In the genomic region with DNA sequence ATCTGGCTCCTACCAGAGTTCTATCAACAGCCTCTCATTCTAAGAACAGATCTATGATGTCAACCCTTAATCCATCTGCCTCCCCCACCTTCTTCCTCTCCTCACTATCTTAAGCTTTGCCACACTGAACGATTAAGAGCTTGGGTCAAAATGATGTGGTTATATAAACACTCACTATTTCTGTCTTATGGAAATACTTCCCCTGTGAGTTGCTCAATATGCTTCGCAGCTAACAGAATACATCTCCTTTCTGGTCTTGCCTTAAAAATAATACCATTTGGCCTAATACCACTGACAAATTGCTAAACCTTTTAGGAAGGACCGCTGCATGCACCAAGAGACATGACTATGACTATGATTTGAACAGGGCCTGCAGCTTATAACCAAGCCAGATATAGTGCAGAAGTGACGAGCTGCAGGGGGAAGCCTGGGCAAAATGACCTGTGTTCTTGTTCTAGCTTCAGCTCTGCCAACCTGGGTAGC, we compare ENCODE assay signal across 15 cellular contexts.
DNase-seq lines count a peak whose midpoint lies in the region; ATAC-seq and TF ChIP-seq lines count a peak whose summit lies in the region.
"Had no signal": no experiment of that assay in that cellular context is flagged by ENCODE, and none has a peak within 500 bp of the region (broad histone marks: within the 10 kb centered on the region; RNA-seq: fewer than 3 reads in every experiment).

No MANE protein-coding gene starts in this region.

- CTCF ChIA-PET in HEK293T (lab: Yijun Ruan, JAX): no interaction called here

- in situ Hi-C loops in brain microvascular endothelial cell (cut with HindIII; ENCODE audit: low pct_ligation_motif_present, low sequenced_read_pairs): no loop called here

- H3K27ac ChIP-seq in Karpas-422 (ENCODE audit: low read length) (no peak overlapping the region), brain microvascular endothelial cell (no peak overlapping the region), right atrium auricular region (peak overlapping the region; percentile 43 to 83), smooth muscle cell (ENCODE audit: low read depth) (no peak overlapping the region), thyroid gland (peak overlapping the region in 1 of 3 donors; percentile 3)
- H3K27ac ChIP-seq: pancreas, RWPE1 had no signal

- TF ChIP-seq POLR2A in thyroid gland (IDR thresholded peaks at IDR 0.05): no peak

- intact Hi-C loops in thyroid gland (cut with DNase I): no loop called here

- no peaks in the 10 kb centered on the region for H3K36me3 ChIP-seq in Karpas-422 (ENCODE audit: insufficient read depth, low read length)
- no peaks in the 10 kb centered on the region for H3K36me3 ChIP-seq in brain microvascular endothelial cell (replicated peaks)
- no peaks in the 10 kb centered on the region for H3K36me3 ChIP-seq in right atrium auricular region
- no peaks in the 10 kb centered on the region for H3K36me3 ChIP-seq in smooth muscle cell (ENCODE audit: low read depth)
- H3K36me3 ChIP-seq in thyroid gland: no peaks in the 10 kb centered on the region
- H3K36me3 ChIP-seq: pancreas had no signal

- no peaks in the 10 kb centered on the region for H4K20me1 ChIP-seq in Karpas-422 (ENCODE audit: insufficient read depth, low read depth, low read length)
- H4K20me1 ChIP-seq in smooth muscle cell (ENCODE audit: low read depth): no peaks in the 10 kb centered on the region

- H3K4me1 ChIP-seq in Karpas-422 (ENCODE audit: low read length) (no peaks in the 10 kb centered on the region), right atrium auricular region (peaks cover 0 to 18% of the 10 kb centered on the region in 2 donors), smooth muscle cell (ENCODE audit: low read depth) (no peaks in the 10 kb centered on the region), thyroid gland (peaks cover 3 to 7% of the 10 kb centered on the region in 2 donors)

- ATAC-seq in GM19463 (IDR thresholded peaks at IDR 0.05; ENCODE audit: unreplicated experiment): no peak
- ATAC-seq: stimulated activated naive CD8-positive, alpha-beta T cell treated with anti-CD3 and anti-CD28 coated beads, Interleukin-15, amount 100 ng/mL, for 72 hours had no signal

- H3K9me3 ChIP-seq in Karpas-422 (ENCODE audit: low read length) (no peaks in the 10 kb centered on the region), right atrium auricular region (no peaks in the 10 kb centered on the region), smooth muscle cell (replicated peaks; ENCODE audit: low read depth) (no peaks in the 10 kb centered on the region), thyroid gland (no peaks in the 10 kb centered on the region)
- H3K9me3 ChIP-seq: pancreas had no signal

- H3F3A ChIP-seq in smooth muscle cell (ENCODE audit: low read depth): peaks cover 4% of the 10 kb centered on the region

- H2AFZ ChIP-seq in Karpas-422 (ENCODE audit: low read length): no peak overlapping the region
- no peak overlapping the region for H2AFZ ChIP-seq in smooth muscle cell (ENCODE audit: low read depth)

- TF ChIP-seq CTCF in brain microvascular endothelial cell (IDR thresholded peaks at IDR 0.05; ENCODE audit: low read depth, low read length, missing control alignments): no peak
- no peak for TF ChIP-seq CTCF in right atrium auricular region (IDR thresholded peaks at IDR 0.05)
- TF ChIP-seq CTCF in smooth muscle cell (IDR thresholded peaks at IDR 0.05; ENCODE audit: borderline replicate concordance, insufficient read depth, poor library complexity, severe bottlenecking): no peak
- no peak for TF ChIP-seq CTCF in thyroid gland (IDR thresholded peaks at IDR 0.05)

- no peak overlapping the region for H3K4me2 ChIP-seq in Karpas-422 (ENCODE audit: low read depth, low read length, poor library complexity, severe bottlenecking)
- peak overlapping the region; percentile 19 for H3K4me2 ChIP-seq in smooth muscle cell

- POLR2A ChIA-PET in HEK293T (lab: Yijun Ruan, JAX): no interaction called here

- 24% methylated on average over 4 of the region's 4 CpGs for WGBS in smooth muscle cell (ENCODE audit: low lambda C conversion rate)
- WGBS in thyroid gland, 2 donors: 56 to 62% methylated on average over 4 of the region's 4 CpGs

- DNase-seq in Karpas-422 (peak; percentile 44), brain microvascular endothelial cell (peak; percentile 74), right atrium auricular region (ENCODE audit: low spot score) (no peak), smooth muscle cell (lab: John Stamatoyannopoulos, UW; ENCODE audit: unreplicated experiment) (no peak), HEK293T (ENCODE audit: extremely low spot score) (no peak), DMS153 treated with DMSO at 0.1 percent for 48 hours (lab: John Stamatoyannopoulos, UW; ENCODE audit: unreplicated experiment) (no peak), thyroid gland (no peak)
- DNase-seq: activated naive CD8-positive, alpha-beta T cell treated with anti-CD3 and anti-CD28 coated beads, Interleukin-2, amount 10 ng/mL, durations not matched to agents 7 days and 5 days; CD4-positive, alpha-beta memory T cell; effector CD4-positive, alpha-beta T cell; pancreas; stimulated activated CD4-positive, alpha-beta T cell treated with anti-CD3 and anti-CD28 coated beads, Interleukin-4, amount 100 ng/mL, for 24 hours; stimulated activated naive CD8-positive, alpha-beta T cell treated with anti-CD3 and anti-CD28 coated beads, Interleukin-15, amount 100 ng/mL, for 72 hours had no signal

- H3K27me3 ChIP-seq in Karpas-422 (ENCODE audit: low read length) (no peaks in the 10 kb centered on the region), brain microvascular endothelial cell (replicated peaks) (no peaks in the 10 kb centered on the region), right atrium auricular region (no peaks in the 10 kb centered on the region), smooth muscle cell (ENCODE audit: low read depth) (peaks cover 23% of the 10 kb centered on the region), thyroid gland (no peaks in the 10 kb centered on the region)
- H3K27me3 ChIP-seq: pancreas had no signal

- no peaks in the 10 kb centered on the region for H3K9me2 ChIP-seq in Karpas-422 (replicated peaks; ENCODE audit: insufficient read depth, low read length)

- no peak overlapping the region for H3K4me3 ChIP-seq in Karpas-422 (ENCODE audit: low read length)
- H3K4me3 ChIP-seq in brain microvascular endothelial cell (ENCODE audit: low read depth, low read length): no peak overlapping the region
- no peak overlapping the region for H3K4me3 ChIP-seq in right atrium auricular region
- H3K4me3 ChIP-seq in smooth muscle cell: no peak overlapping the region
- H3K4me3 ChIP-seq in thyroid gland (replicated peaks in 1 of 3): no peak overlapping the region
- H3K4me3 ChIP-seq: pancreas had no signal

- H3K79me2 ChIP-seq in Karpas-422 (ENCODE audit: low read length): no peaks in the 10 kb centered on the region
- no peaks in the 10 kb centered on the region for H3K79me2 ChIP-seq in smooth muscle cell (ENCODE audit: low read depth)

- no peak overlapping the region for H3K9ac ChIP-seq in Karpas-422 (ENCODE audit: low read length)
- no peak overlapping the region for H3K9ac ChIP-seq in smooth muscle cell (ENCODE audit: low read depth)

TF ChIP-seq in HEK293T, 16 proteins besides CTCF, POLR2A, EP300 and RAD21:
- no peak for TF ChIP-seq SP1 (IDR thresholded peaks at IDR 0.05)
- no peak for TF ChIP-seq FOXK2 (IDR thresholded peaks at IDR 0.05)
- TF ChIP-seq L3MBTL2 (conservative IDR thresholded peaks at IDR 0.05): no peak
- TF ChIP-seq, protein P1, sequence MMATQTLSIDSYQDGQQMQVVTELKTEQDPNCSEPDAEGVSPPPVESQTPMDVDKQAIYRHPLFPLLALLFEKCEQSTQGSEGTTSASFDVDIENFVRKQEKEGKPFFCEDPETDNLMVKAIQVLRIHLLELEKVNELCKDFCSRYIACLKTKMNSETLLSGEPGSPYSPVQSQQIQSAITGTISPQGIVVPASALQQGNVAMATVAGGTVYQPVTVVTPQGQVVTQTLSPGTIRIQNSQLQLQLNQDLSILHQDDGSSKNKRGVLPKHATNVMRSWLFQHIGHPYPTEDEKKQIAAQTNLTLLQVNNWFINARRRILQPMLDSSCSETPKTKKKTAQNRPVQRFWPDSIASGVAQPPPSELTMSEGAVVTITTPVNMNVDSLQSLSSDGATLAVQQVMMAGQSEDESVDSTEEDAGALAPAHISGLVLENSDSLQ (IDR thresholded peaks at IDR 0.05): no peak
- no peak for TF ChIP-seq SUZ12 (IDR thresholded peaks at IDR 0.05)
- TF ChIP-seq LEF1 (IDR thresholded peaks at IDR 0.05; ENCODE audit: borderline replicate concordance): no peak
TF ChIP-seq in HEK293T: peak in this region for 0.

Comparison
In these comparisons a context has a peak if more than half of its experiments do, and no peak if none do; other contexts are left out.
1. DNase-seq: peak in Karpas-422 (single experiment) and brain microvascular endothelial cell (single experiment); none in right atrium auricular region (single experiment), smooth muscle cell (single experiment), HEK293T (single experiment), DMS153 treated with DMSO at 0.1 percent for 48 hours (single experiment) and thyroid gland (0 of 2).
2. H3K27ac ChIP-seq: peak in right atrium auricular region (2 of 2); none in Karpas-422 (single experiment), brain microvascular endothelial cell (single experiment) and smooth muscle cell (single experiment).